Comparison of ENCODE assay signal across 9 cellular contexts in genomic region chr3:128488995-128489859, GRCh38. TPM values are rescaled to one million over a fixed set of nuclear protein-coding genes. Genes with fewer than 3 reads are reported as not detected.
DNase-seq lines count a peak whose midpoint lies in the region; ATAC-seq, FAIRE-seq and TF ChIP-seq lines count a peak whose summit lies in the region.
"Had no signal": no experiment of that assay in that cellular context is flagged by ENCODE, and none has a peak within 500 bp of the region (broad histone marks: within the 10 kb centered on the region; RNA-seq: fewer than 3 reads in every experiment).

No MANE protein-coding gene starts in this region.

- CTCF ChIA-PET in CD4-positive, alpha-beta memory T cell (lab: Charles Lee; ENCODE audit: partially characterized antibody), result interaction anchor here (1.4 kb wide), 1 partner anchor 10 kb away, joined by 4 read pairs; no protein-coding TSS in a partner anchor
- CTCF ChIA-PET in H1 (lab: Charles Lee; ENCODE audit: partially characterized antibody), result interaction anchor here (0.6 to 3.7 kb wide), 21 partner anchors 8 to 319 kb away, joined by 3 to 38 read pairs (median 4); no protein-coding TSS in a partner anchor

- peaks cover 42 to 50% of the 10 kb centered on the region in 2 donors for H3K27me3 Mint-ChIP-seq in CD4-positive, alpha-beta memory T cell
- H3K27me3 Mint-ChIP-seq in T-helper 2 cell treated with Interferon-gamma antibody and Interleukin-4, amounts not matched to agents 5 μg/mL and 100 μg/mL, for 36 hours (ENCODE audit: low read depth), result peaks cover 75% of the 10 kb centered on the region

- peak overlapping the region; percentile 23 to 42 for H3K4me3 ChIP-seq in CD4-positive, alpha-beta memory T cell (ENCODE audit: low read length in 2 of 2)
- H3K4me3 ChIP-seq in HUES64 (ENCODE audit: low read length) (peak overlapping the region; percentile 44), H1 (ENCODE audit: extremely low read depth in 1 of 4, insufficient read depth in 2 of 4, low read depth in 3 of 4, low read length in 4 of 4) (peak overlapping the region; percentile 4 to 63 (median 18))

- peak overlapping the region; percentile 61; the same call in 1 of the 2 replicates for H2BK20ac ChIP-seq in H1 (ENCODE audit: low read length)

- intact Hi-C loops in CD4-positive, alpha-beta memory T cell (cut with micrococcal nuclease), result no loop called here

- no peak overlapping the region for H3K14ac ChIP-seq in H1 (ENCODE audit: insufficient read length)

- no peak for ATAC-seq in GM21619 (IDR thresholded peaks at IDR 0.05; ENCODE audit: unreplicated experiment)

- H3K27ac Mint-ChIP-seq in CD4-positive, alpha-beta memory T cell, result peak overlapping the region in 1 of 7 donors; percentile 64
- no peak overlapping the region for H3K27ac Mint-ChIP-seq in T-helper 2 cell treated with Interferon-gamma antibody and Interleukin-4, amounts not matched to agents 5 μg/mL and 100 μg/mL, for 36 hours

- no peaks in the 10 kb centered on the region for H3K36me3 ChIP-seq in CD4-positive, alpha-beta memory T cell (ENCODE audit: insufficient read depth, low read length)
- H3K36me3 ChIP-seq in HUES64 (ENCODE audit: insufficient read depth, low read length) (no peaks in the 10 kb centered on the region), H1 (ENCODE audit: control insufficient read depth in 2 of 4, insufficient read depth in 4 of 4, low read length in 3 of 4) (peaks cover 0 to 12% (median 0%) of the 10 kb centered on the region in 4 experiments; a peak in 1 of 8 replicates)

- no peak overlapping the region for H2AK5ac ChIP-seq in H1 (ENCODE audit: low read depth, low read length)

- peaks cover 71% of the 10 kb centered on the region for H3K4me1 ChIP-seq in CD4-positive, alpha-beta memory T cell (ENCODE audit: insufficient read depth, low read length)
- peaks cover 47% of the 10 kb centered on the region for H3K4me1 ChIP-seq in HUES64 (ENCODE audit: insufficient read depth, low read length)
- peaks cover 3 to 85% (median 55%) of the 10 kb centered on the region in 4 experiments for H3K4me1 ChIP-seq in H1 (replicated peaks in 1 of 4; ENCODE audit: control insufficient read depth in 3 of 4, insufficient read depth in 4 of 4, low read length in 3 of 4)

- no peaks in the 10 kb centered on the region for H3K79me2 ChIP-seq in H1 (ENCODE audit: control insufficient read depth in 1 of 2, insufficient read depth in 2 of 2, low read length in 2 of 2)

- TF ChIP-seq EP300 in H1 (IDR thresholded peaks at IDR 0.05; ENCODE audit: borderline replicate concordance in 1 of 2, low read depth in 2 of 2, low read length in 2 of 2), result no peak

- POLR2A ChIA-PET in CD4-positive, alpha-beta memory T cell (lab: Charles Lee; ENCODE audit: partially characterized antibody), result no interaction called here
- POLR2A ChIA-PET in H1 (lab: Charles Lee; ENCODE audit: partially characterized antibody), result interaction anchor here (1.2 to 1.3 kb wide), 2 partner anchors 57 to 366 kb away, joined by 3 to 5 read pairs; no protein-coding TSS in a partner anchor

- H2BK12ac ChIP-seq in H1 (ENCODE audit: low read depth, low read length), result 0 out of 2 replicates have a peak overlapping the region, but pooled peaks have one; percentile 44

- no peak overlapping the region for H2BK120ac ChIP-seq in H1 (replicated peaks; ENCODE audit: low read depth, low read length)

- TF ChIP-seq POLR2A in H1 (IDR thresholded peaks at IDR 0.05; ENCODE audit: control extremely low read depth in 1 of 2, low read depth in 2 of 2, low read length in 2 of 2), result no peak

- H3K4me1 Mint-ChIP-seq in CD4-positive, alpha-beta memory T cell, result peaks cover 16 to 65% (median 33%) of the 10 kb centered on the region in 4 donors
- peaks cover 8% of the 10 kb centered on the region for H3K4me1 Mint-ChIP-seq in T-helper 2 cell treated with Interferon-gamma antibody and Interleukin-4, amounts not matched to agents 5 μg/mL and 100 μg/mL, for 36 hours (ENCODE audit: low read depth)

- TF ChIP-seq CTCF in H1 (IDR thresholded peaks at IDR 0.05; ENCODE audit: control extremely low read depth in 1 of 3, insufficient read depth in 1 of 3, low read depth in 1 of 3, low read length in 3 of 3), result no peak

- H2AFZ ChIP-seq in H1 (ENCODE audit: low read length), result no peak overlapping the region

- H3K36me3 Mint-ChIP-seq in CD4-positive, alpha-beta memory T cell, result no peaks in the 10 kb centered on the region
- H3K36me3 Mint-ChIP-seq in T-helper 2 cell treated with Interferon-gamma antibody and Interleukin-4, amounts not matched to agents 5 μg/mL and 100 μg/mL, for 36 hours (ENCODE audit: low read depth), result no peaks in the 10 kb centered on the region

- no peak overlapping the region for H3K56ac ChIP-seq in H1 (replicated peaks; ENCODE audit: insufficient read length, low read depth, low read length)

- H3K4me3 Mint-ChIP-seq in CD4-positive, alpha-beta memory T cell, result peak overlapping the region; percentile 73 to 91 (median 82)
- peak overlapping the region; percentile 36 for H3K4me3 Mint-ChIP-seq in T-helper 2 cell treated with Interferon-gamma antibody and Interleukin-4, amounts not matched to agents 5 μg/mL and 100 μg/mL, for 36 hours

- H4K20me1 ChIP-seq in H1 (replicated peaks in 1 of 2; ENCODE audit: control insufficient read depth in 1 of 2, insufficient read depth in 2 of 2, low read length in 2 of 2), result peaks cover 15 to 26% of the 10 kb centered on the region in 2 experiments

- peaks cover 0 to 2% (median 0%) of the 10 kb centered on the region in 8 donors for H3K9me3 Mint-ChIP-seq in CD4-positive, alpha-beta memory T cell
- H3K9me3 Mint-ChIP-seq in T-helper 2 cell treated with Interferon-gamma antibody and Interleukin-4, amounts not matched to agents 5 μg/mL and 100 μg/mL, for 36 hours, result no peaks in the 10 kb centered on the region
- H3K9me3 Mint-ChIP-seq: neural crest cell had no signal

- TF ChIP-seq RAD21 in H1 (IDR thresholded peaks at IDR 0.05 in 1 of 2, conservative IDR thresholded peaks at IDR 0.05 in 1 of 2; ENCODE audit: low read depth in 2 of 2, low read length in 2 of 2), result no peak

- no peak for FAIRE-seq in H1 (lab: Jason Lieb, UNC)

- no peak overlapping the region for H2BK15ac ChIP-seq in H1 (ENCODE audit: low read length)

- no peaks in the 10 kb centered on the region for H3K9me3 ChIP-seq in CD4-positive, alpha-beta memory T cell (ENCODE audit: control insufficient read depth in 1 of 2, low read length in 2 of 2)
- H3K9me3 ChIP-seq in HUES64 (ENCODE audit: insufficient read depth, low read depth, low read length) (no peaks in the 10 kb centered on the region), H1 (ENCODE audit: insufficient read depth in 2 of 2, low read depth in 1 of 2, low read length in 1 of 2) (no peaks in the 10 kb centered on the region)

- H3K4ac ChIP-seq in H1 (replicated peaks; ENCODE audit: insufficient read length, low read depth, low read length), result no peak overlapping the region

- H3K23ac ChIP-seq in H1 (ENCODE audit: insufficient read length), result no peak overlapping the region

- H3K18ac ChIP-seq in H1 (ENCODE audit: extremely low read depth, low read length), result peak overlapping the region; percentile 32

- WGBS in HUES64, result under 1% methylated on average over 89 of the region's 89 CpGs
- WGBS in H1 (ENCODE audit: extremely low coverage in 1 of 2, insufficient coverage in 1 of 2, insufficient read length in 1 of 2, insufficient replicate concordance in 2 of 2, low coverage in 1 of 2, low lambda C conversion rate in 2 of 2, missing lambda C conversion rate in 1 of 2), 2 experiments, result 2% methylated on average over 74 of the region's 89 CpGs; no CpG with 5 or more reads in 1 of the 2 experiments

- peak in 2 of 5 donors; percentile 33 for DNase-seq in CD4-positive, alpha-beta memory T cell
- DNase-seq in T-helper 2 cell treated with Interferon-gamma antibody and Interleukin-4, amounts not matched to agents 5 μg/mL and 100 μg/mL, for 36 hours (ENCODE audit: low spot score), result no peak
- DNase-seq in H1 (ENCODE audit: low read depth in 1 of 2, low spot score in 2 of 2), result peak in 1 of 2 experiments; percentile 79
- DNase-seq in mucosa of gallbladder (ENCODE audit: low spot score), result peak; percentile 51
- no peak for DNase-seq in kidney glomerular epithelial cell (lab: John Stamatoyannopoulos, UW)
- DNase-seq in NCI-H187 (lab: John Stamatoyannopoulos, UW), result no peak

- H3K4me2 ChIP-seq in H1 (ENCODE audit: insufficient read depth in 1 of 2, low read depth in 2 of 2, low read length in 2 of 2), result peak overlapping the region; percentile 63 to 95

- peaks cover 24% of the 10 kb centered on the region; the same call in 1 of the 2 replicates for H3K23me2 ChIP-seq in H1 (ENCODE audit: low read depth, low read length)

- H3K27ac ChIP-seq in CD4-positive, alpha-beta memory T cell (ENCODE audit: low read depth, low read length), result no peak overlapping the region
- no peak overlapping the region for H3K27ac ChIP-seq in HUES64 (ENCODE audit: low read depth, low read length)
- H3K27ac ChIP-seq in H1 (ENCODE audit: low read depth, low read length), result no peak overlapping the region

- no peak overlapping the region; the same call in 1 of the 2 replicates for H4K8ac ChIP-seq in H1 (ENCODE audit: extremely low read depth, insufficient read depth, low read length)

- H4K91ac ChIP-seq in H1 (replicated peaks; ENCODE audit: insufficient read length, low read length), result no peak overlapping the region

- H3K9ac ChIP-seq in HUES64 (ENCODE audit: low read depth, low read length) (no peak overlapping the region), H1 (replicated peaks in 1 of 4; ENCODE audit: extremely low read depth in 1 of 4, low read depth in 3 of 4, low read length in 3 of 4) (no peak overlapping the region)

- peaks cover 72% of the 10 kb centered on the region for H3K27me3 ChIP-seq in CD4-positive, alpha-beta memory T cell (ENCODE audit: insufficient read depth, low read length)
- H3K27me3 ChIP-seq in HUES64 (ENCODE audit: insufficient read depth, low read length) (peaks cover 100% of the 10 kb centered on the region), H1 (replicated peaks in 1 of 4; ENCODE audit: control insufficient read depth in 3 of 4, extremely low read depth in 1 of 4, insufficient read depth in 3 of 4, low read length in 3 of 4) (peaks cover 94 to 100% (median 99%) of the 10 kb centered on the region in 4 experiments)

- no peaks in the 10 kb centered on the region for H3K79me1 ChIP-seq in H1 (ENCODE audit: low read depth, low read length)

- 0 out of 2 replicates have a peak overlapping the region, but pooled peaks have one; percentile 8 for H2BK5ac ChIP-seq in H1 (ENCODE audit: low read depth, low read length)

- H4K5ac ChIP-seq in H1 (ENCODE audit: insufficient read length, low read depth, low read length), result no peak overlapping the region

RNA-seq across cellular contexts. Expression of gene GATA2, which starts 3.8 kb away (rescaled TPM):
- not detected for total RNA-seq in CD4-positive, alpha-beta memory T cell
- polyA plus RNA-seq in CD4-positive, alpha-beta memory T cell, result not detected
- 0.55 TPM for polyA plus RNA-seq in HUES64 (2013, experiment 1 of 2)
- polyA plus RNA-seq in HUES64 (2013, experiment 2 of 2), result 0.63 TPM
- 0.30 and 0.40 TPM in 2 replicates for total RNA-seq in H1 (2021; fragmentation: NEBNext Ultra II Directional; extraction: Animal tissue kit (Norgen Biotek cat#: 25700))
- polyA plus RNA-seq in H1 (2011; rRNA removed), result 0.03 and 0.22 TPM in 2 replicates
- polyA plus RNA-seq in H1 (2011; cell fraction: cytosol; rRNA removed), result 0.17 TPM
- polyA plus RNA-seq in H1 (2011; cell fraction: nucleus; rRNA removed), result 0.23 TPM
- 0.12 to 0.23 TPM in 2 of 4 replicates, not detected in the others for polyA plus RNA-seq in H1 (2012, experiment 1 of 2)
- 0.17 TPM for polyA plus RNA-seq in H1 (2012, experiment 2 of 2)
- 0.08 TPM for polyA plus RNA-seq in H1 (2013, experiment 1 of 2)
- polyA plus RNA-seq in H1 (2013, experiment 2 of 2), result 0.17 TPM
- 0.09 and 0.12 TPM in 2 replicates for polyA minus RNA-seq in H1 (2011; rRNA and poly(A)+ RNA removed)
- 2.0 TPM for polyA minus RNA-seq in H1 (2011; cell fraction: cytosol; rRNA and poly(A)+ RNA removed)
- 0.40 TPM for polyA minus RNA-seq in H1 (2011; cell fraction: nucleus; rRNA and poly(A)+ RNA removed)
- 22.8 TPM for total RNA-seq in mucosa of gallbladder

RNA-seq across cellular contexts. Expression of gene DNAJB8, which starts 22.5 kb away (rescaled TPM):
- not detected for total RNA-seq in CD4-positive, alpha-beta memory T cell
- polyA plus RNA-seq in CD4-positive, alpha-beta memory T cell, result not detected
- polyA plus RNA-seq in HUES64 (2013, experiment 1 of 2), result not detected
- polyA plus RNA-seq in HUES64 (2013, experiment 2 of 2), result not detected
- not detected in 2 replicates for total RNA-seq in H1 (2021; fragmentation: NEBNext Ultra II Directional; extraction: Animal tissue kit (Norgen Biotek cat#: 25700))
- not detected in 2 replicates for polyA plus RNA-seq in H1 (2011; rRNA removed)
- polyA plus RNA-seq in H1 (2011; cell fraction: cytosol; rRNA removed), result not detected
- polyA plus RNA-seq in H1 (2011; cell fraction: nucleus; rRNA removed), result not detected
- not detected in 4 replicates for polyA plus RNA-seq in H1 (2012, experiment 1 of 2)
- polyA plus RNA-seq in H1 (2012, experiment 2 of 2), result not detected
- not detected for polyA plus RNA-seq in H1 (2013, experiment 1 of 2)
- polyA plus RNA-seq in H1 (2013, experiment 2 of 2), result not detected
- polyA minus RNA-seq in H1 (2011; rRNA and poly(A)+ RNA removed), result not detected in 2 replicates
- polyA minus RNA-seq in H1 (2011; cell fraction: cytosol; rRNA and poly(A)+ RNA removed), result not detected
- polyA minus RNA-seq in H1 (2011; cell fraction: nucleus; rRNA and poly(A)+ RNA removed), result not detected
- total RNA-seq in mucosa of gallbladder, result not detected
- total RNA-seq: neural crest cell had no signal

Comparison
In these comparisons a context has a peak if more than half of its experiments do, and no peak if none do; other contexts are left out.
1. RNA of gene GATA2, which starts 3.8 kb away (total RNA-seq): 22.8 TPM in mucosa of gallbladder (single experiment); 0.30 to 0.40 TPM in H1 and not detected in CD4-positive, alpha-beta memory T cell; every median in the first group is over 10 times any median in the second.
2. Peak in every context shown above with its lines, with median percentiles within 50 percentile points of each other: H3K4me3 ChIP-seq.